8 cellular contexts compared by ENCODE assay signal in genomic region chr22:44625981-44626687, GRCh38.
DNase-seq lines count a peak whose midpoint lies in the region; ATAC-seq and TF ChIP-seq lines count a peak whose summit lies in the region.

No MANE protein-coding gene starts in this region.

- CTCF ChIA-PET in T-cell (lab: Charles Lee), result interaction anchor here (0.8 to 2.6 kb wide), 2 partner anchors 633 kb away, joined by 3 to 15 read pairs; no protein-coding TSS in a partner anchor

- H3K4me3 Mint-ChIP-seq in T-cell, result no peak overlapping the region
- no peak overlapping the region for H3K4me3 Mint-ChIP-seq in activated naive CD8-positive, alpha-beta T cell treated with anti-CD3 and anti-CD28 coated beads for 36 hours

- no peaks in the 10 kb centered on the region for H3F3A ChIP-seq in MM.1S (ENCODE audit: insufficient read depth, low read length)

- H3K9me2 ChIP-seq in MM.1S (replicated peaks; ENCODE audit: insufficient read depth, low read length), result no peaks in the 10 kb centered on the region

- ATAC-seq in T-cell (replicated peaks in 1 of 4) (peak; percentile 84 to 87 (median 86)), heart left ventricle (peak; percentile 68 to 78 (median 72)), GM18520 (IDR thresholded peaks at IDR 0.05; ENCODE audit: unreplicated experiment) (no peak)

- H3K27me3 Mint-ChIP-seq in T-cell, result peaks cover 0 to 2% of the 10 kb centered on the region in 2 donors
- H3K27me3 Mint-ChIP-seq in activated naive CD8-positive, alpha-beta T cell treated with anti-CD3 and anti-CD28 coated beads for 36 hours, result no peaks in the 10 kb centered on the region

- no peaks in the 10 kb centered on the region for H3K9me3 ChIP-seq in MM.1S (replicated peaks; ENCODE audit: insufficient read depth, low read length)
- peaks cover 0 to 3% (median 0%) of the 10 kb centered on the region in 12 donors for H3K9me3 ChIP-seq in heart left ventricle
- no peaks in the 10 kb centered on the region for H3K9me3 ChIP-seq in prostate gland
- H3K9me3 ChIP-seq in vagina, result no peaks in the 10 kb centered on the region

- peaks cover 89% of the 10 kb centered on the region for H3K27me3 ChIP-seq in MM.1S (replicated peaks; ENCODE audit: insufficient read depth, low read length)
- H3K27me3 ChIP-seq in heart left ventricle, result peaks cover 0 to 15% (median 0%) of the 10 kb centered on the region in 9 donors
- no peaks in the 10 kb centered on the region for H3K27me3 ChIP-seq in prostate gland (replicated peaks; ENCODE audit: insufficient read depth)
- no peaks in the 10 kb centered on the region for H3K27me3 ChIP-seq in vagina

- WGBS in heart left ventricle, 4 donors, result 4 to 7% (median 6%) methylated on average over 10 to 16 of the region's 16 CpGs
- WGBS in prostate gland, result 8% methylated on average over 16 of the region's 16 CpGs

- TF ChIP-seq POLR2A in heart left ventricle (IDR thresholded peaks at IDR 0.05) (no peak), prostate gland (IDR thresholded peaks at IDR 0.05) (no peak), vagina (IDR thresholded peaks at IDR 0.05) (no peak)

- TF ChIP-seq CTCF in MM.1S (IDR thresholded peaks at IDR 0.05; ENCODE audit: low read length), result peak; percentile 98
- TF ChIP-seq CTCF in heart left ventricle (IDR thresholded peaks at IDR 0.05), result peak; percentile 94 to 99 (median 96)
- TF ChIP-seq CTCF in prostate gland (IDR thresholded peaks at IDR 0.05), result peak; percentile 97 to 99 (median 98)
- peak; percentile 94 to 99 (median 99) for TF ChIP-seq CTCF in vagina (IDR thresholded peaks at IDR 0.05)

- POLR2A ChIA-PET in T-cell (lab: Charles Lee), result no interaction called here

- no peaks in the 10 kb centered on the region for H3K79me2 ChIP-seq in MM.1S (ENCODE audit: low read length)

- no peaks in the 10 kb centered on the region for H3K36me3 Mint-ChIP-seq in T-cell
- H3K36me3 Mint-ChIP-seq in activated naive CD8-positive, alpha-beta T cell treated with anti-CD3 and anti-CD28 coated beads for 36 hours, result no peaks in the 10 kb centered on the region

- no peak overlapping the region for H3K4me3 ChIP-seq in MM.1S (ENCODE audit: low read length)
- no peak overlapping the region for H3K4me3 ChIP-seq in heart left ventricle
- no peak overlapping the region for H3K4me3 ChIP-seq in prostate gland
- H3K4me3 ChIP-seq in vagina, result no peak overlapping the region

- no peaks in the 10 kb centered on the region for H4K20me1 ChIP-seq in MM.1S (ENCODE audit: insufficient read depth, low read length)

- no peak overlapping the region for H3K9ac ChIP-seq in MM.1S (ENCODE audit: low read length)

- H2AFZ ChIP-seq in MM.1S (ENCODE audit: low read length), result no peak overlapping the region

- peaks cover 0 to 12% (median 10%) of the 10 kb centered on the region in 3 donors for H3K4me1 Mint-ChIP-seq in T-cell
- no peaks in the 10 kb centered on the region for H3K4me1 Mint-ChIP-seq in activated naive CD8-positive, alpha-beta T cell treated with anti-CD3 and anti-CD28 coated beads for 36 hours

- H3K27ac Mint-ChIP-seq in T-cell, result no peak overlapping the region
- H3K27ac Mint-ChIP-seq in activated naive CD8-positive, alpha-beta T cell treated with anti-CD3 and anti-CD28 coated beads for 36 hours, result no peak overlapping the region

- H3K36me3 ChIP-seq in MM.1S (replicated peaks; ENCODE audit: insufficient read depth, low read length), result no peaks in the 10 kb centered on the region
- H3K36me3 ChIP-seq in heart left ventricle, result no peaks in the 10 kb centered on the region
- H3K36me3 ChIP-seq in prostate gland, result no peaks in the 10 kb centered on the region
- no peaks in the 10 kb centered on the region for H3K36me3 ChIP-seq in vagina

- no peak overlapping the region for H3K27ac ChIP-seq in MM.1S (ENCODE audit: low read length)
- no peak overlapping the region for H3K27ac ChIP-seq in heart left ventricle
- no peak overlapping the region for H3K27ac ChIP-seq in prostate gland
- H3K27ac ChIP-seq in vagina, result no peak overlapping the region

- peak; percentile 84 for DNase-seq in ELF-1 (ENCODE audit: low read depth, low spot score)
- peak; percentile 60 for DNase-seq in MM.1S
- peak; percentile 47 to 84 (median 74) for DNase-seq in T-cell
- peak; percentile 74 for DNase-seq in activated naive CD8-positive, alpha-beta T cell treated with anti-CD3 and anti-CD28 coated beads for 36 hours
- peak; percentile 58 to 87 (median 68) for DNase-seq in heart left ventricle
- peak; percentile 54 for DNase-seq in prostate gland (ENCODE audit: low spot score)
- no peak for DNase-seq in vagina (ENCODE audit: extremely low spot score in 2 of 2)

- intact Hi-C loops in heart left ventricle (cut with DNase I) (loop anchor here (1.0 to 10.0 kb wide), 15 partner anchors 191 to 1241 kb away; no protein-coding TSS in a partner anchor), prostate gland (cut with DNase I) (loop anchor here (1.0 to 5.0 kb wide), 4 partner anchors 299 to 1239 kb away; no protein-coding TSS in a partner anchor), vagina (cut with DNase I) (loop anchor here (2.0 to 10.0 kb wide), 3 partner anchors 541 to 1231 kb away; no protein-coding TSS in a partner anchor)

- peaks cover 0 to 1% (median 1%) of the 10 kb centered on the region in 3 donors for H3K9me3 Mint-ChIP-seq in T-cell
- H3K9me3 Mint-ChIP-seq in activated naive CD8-positive, alpha-beta T cell treated with anti-CD3 and anti-CD28 coated beads for 36 hours, result peaks cover 2% of the 10 kb centered on the region

- no peaks in the 10 kb centered on the region for H3K4me1 ChIP-seq in MM.1S (ENCODE audit: low read length)
- peaks cover 0 to 5% (median 0%) of the 10 kb centered on the region in 12 donors for H3K4me1 ChIP-seq in heart left ventricle
- no peaks in the 10 kb centered on the region for H3K4me1 ChIP-seq in prostate gland (replicated peaks)
- H3K4me1 ChIP-seq in vagina, result no peaks in the 10 kb centered on the region

- H3K4me2 ChIP-seq in MM.1S (ENCODE audit: low read depth, low read length), result no peak overlapping the region

Comparison
In these comparisons a context has a peak if more than half of its experiments do, and no peak if none do; other contexts are left out.
1. DNase-seq: peak in ELF-1 (single experiment), MM.1S (single experiment), T-cell (34 of 34), activated naive CD8-positive, alpha-beta T cell treated with anti-CD3 and anti-CD28 coated beads for 36 hours (single experiment), heart left ventricle (5 of 5) and prostate gland (single experiment); none in vagina (0 of 2).
2. Peak in every context shown above with its lines, with median percentiles within 50 percentile points of each other: CTCF ChIP-seq.